ENCODE assay signal across 1 cellular context in genomic region chr6:25165817-25166216, GRCh38.
TF ChIP-seq lines count a peak whose summit lies in the region.

No MANE protein-coding gene starts in this region.

TF ChIP-seq in SK-N-SH treated with all-trans-retinoic acid at 6 μM for 48 hours, 23 proteins besides CTCF, POLR2A, EP300 and RAD21 (continued from another document):
- TF ChIP-seq SNAI2 (CRISPR knock-in tag; IDR thresholded peaks at IDR 0.05) (no peak), ZC3H10 (CRISPR knock-in tag; IDR thresholded peaks at IDR 0.05) (no peak)
TF ChIP-seq in SK-N-SH treated with all-trans-retinoic acid at 6 μM for 48 hours: peak in this region for 0.
